ENCODE assay signal across 11 cellular contexts in the genomic region with DNA sequence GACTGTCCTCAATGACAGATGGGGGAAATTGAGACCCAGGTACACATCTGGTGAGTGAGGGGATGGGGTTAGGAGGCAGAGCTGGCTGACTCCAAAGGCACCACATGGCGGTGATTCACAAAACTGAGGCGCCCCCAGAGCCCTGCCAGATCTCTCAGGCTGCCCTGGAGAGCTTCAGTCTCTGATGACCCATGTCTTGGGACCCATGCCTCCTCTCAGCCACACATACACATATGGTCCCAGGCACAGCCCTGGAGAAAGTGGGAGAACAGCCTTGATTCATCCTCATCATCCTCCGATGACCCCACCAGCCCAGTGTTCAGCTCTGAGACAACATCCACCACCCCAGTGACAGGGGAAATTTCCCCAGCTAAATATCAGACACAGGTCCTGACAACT.
DNase-seq lines count a peak whose midpoint lies in the region; ATAC-seq and TF ChIP-seq lines count a peak whose summit lies in the region.
"Had no signal": no experiment of that assay in that cellular context is flagged by ENCODE, and none has a peak within 500 bp of the region (broad histone marks: within the 10 kb centered on the region; RNA-seq: fewer than 3 reads in every experiment).

No MANE protein-coding gene starts in this region.

- in situ Hi-C loops in Panc1 (cut with HindIII; ENCODE audit: low pct_unique_long_range_greater_than_20kb, low sequenced_read_pairs), result no loop called here

- 95% methylated on average over 3 of the region's 3 CpGs for WGBS in hepatocyte (ENCODE audit: low lambda C conversion rate, missing lambda C conversion rate)
- WGBS in thyroid gland, 2 donors, result 87 to 98% methylated on average over 3 of the region's 3 CpGs

- no peak for DNase-seq in Caco-2
- no peak for DNase-seq in Panc1 (ENCODE audit: low read depth, low spot score)
- DNase-seq in hepatocyte (ENCODE audit: low spot score), result no peak
- DNase-seq in omental fat pad (ENCODE audit: low spot score), result peak; percentile 18
- no peak for DNase-seq in NCI-H2081 (lab: John Stamatoyannopoulos, UW)
- no peak for DNase-seq in Peyer's patch
- no peak for DNase-seq in GDM1 (lab: John Stamatoyannopoulos, UW)
- no peak for DNase-seq in thyroid gland
- DNase-seq: SIG-M5 had no signal

- H3K36me3 Mint-ChIP-seq in Caco-2 (ENCODE audit: insufficient read depth, unreplicated experiment), result no peaks in the 10 kb centered on the region

- peak overlapping the region; percentile 61 for H3K27ac Mint-ChIP-seq in Caco-2 (ENCODE audit: unreplicated experiment)

- H3K4me3 Mint-ChIP-seq in Caco-2 (ENCODE audit: unreplicated experiment), result no peak overlapping the region

- H4K20me1 ChIP-seq in hepatocyte (ENCODE audit: insufficient read depth, poor library complexity, severe bottlenecking), result no peaks in the 10 kb centered on the region

- H3K27me3 Mint-ChIP-seq in Caco-2 (ENCODE audit: insufficient read depth, unreplicated experiment), result no peaks in the 10 kb centered on the region

- no peak; the same call in 1 of the 2 replicates for ATAC-seq in Panc1
- no peak for ATAC-seq in omental fat pad (ENCODE audit: low FRiP score)
- ATAC-seq: HCT116 had no signal

- H3K27ac ChIP-seq in Panc1 (ENCODE audit: low read length), result peak overlapping the region; percentile 75
- H3K27ac ChIP-seq in hepatocyte, result peak overlapping the region; percentile 93
- no peak overlapping the region for H3K27ac ChIP-seq in Peyer's patch
- no peak overlapping the region for H3K27ac ChIP-seq in thyroid gland
- H3K27ac ChIP-seq: GM23248 had no signal

- POLR2A ChIA-PET in Caco-2 (lab: Charles Lee) (no interaction called here), Panc1 (lab: Charles Lee) (no interaction called here)

- H3K9me3 ChIP-seq in Caco-2, result no peaks in the 10 kb centered on the region
- no peaks in the 10 kb centered on the region for H3K9me3 ChIP-seq in Panc1 (ENCODE audit: control insufficient read depth, insufficient read depth, low read depth, low read length)
- no peaks in the 10 kb centered on the region for H3K9me3 ChIP-seq in hepatocyte (ENCODE audit: low read depth)
- H3K9me3 ChIP-seq in Peyer's patch, result no peaks in the 10 kb centered on the region
- no peaks in the 10 kb centered on the region for H3K9me3 ChIP-seq in thyroid gland

- H3K9me2 ChIP-seq in hepatocyte (replicated peaks; ENCODE audit: insufficient read depth), result no peaks in the 10 kb centered on the region

- H3K4me3 ChIP-seq in Caco-2 (ENCODE audit: low read depth, low read length), result no peak overlapping the region
- H3K4me3 ChIP-seq in Panc1 (ENCODE audit: low read depth in 2 of 2, low read length in 2 of 2), result no peak overlapping the region
- H3K4me3 ChIP-seq in hepatocyte, result no peak overlapping the region
- no peak overlapping the region for H3K4me3 ChIP-seq in Peyer's patch
- H3K4me3 ChIP-seq in thyroid gland (replicated peaks in 1 of 3), result no peak overlapping the region
- H3K4me3 ChIP-seq: GM23248 had no signal

- CTCF ChIA-PET in Caco-2 (lab: Charles Lee) (no interaction called here), Panc1 (lab: Charles Lee) (no interaction called here)

- BruUV-seq in Caco-2 (replicated peaks; lab: Mats Ljungman, UMichigan) (no TSS peak), Panc1 (replicated peaks; lab: Mats Ljungman, UMichigan) (no TSS peak)

- no peak for TF ChIP-seq CTCF in Caco-2 (IDR thresholded peaks at IDR 0.05; ENCODE audit: insufficient read depth in 1 of 2, low read depth in 1 of 2, low read length in 1 of 2, severe bottlenecking in 1 of 2, unreplicated experiment in 1 of 2)
- no peak for TF ChIP-seq CTCF in Panc1 (IDR thresholded peaks at IDR 0.05)
- no peak for TF ChIP-seq CTCF in hepatocyte (IDR thresholded peaks at IDR 0.05; ENCODE audit: poor library complexity)
- no peak for TF ChIP-seq CTCF in omental fat pad (IDR thresholded peaks at IDR 0.05)
- TF ChIP-seq CTCF in Peyer's patch (IDR thresholded peaks at IDR 0.05), result no peak
- no peak for TF ChIP-seq CTCF in thyroid gland (IDR thresholded peaks at IDR 0.05)

- intact Hi-C loops in Caco-2 (cut with micrococcal nuclease; ENCODE audit: unreplicated experiment), result loop anchor here (1.0 to 10.0 kb wide), 5 partner anchors 62 to 515 kb away; no protein-coding TSS in a partner anchor
- intact Hi-C loops in Panc1 (cut with micrococcal nuclease; ENCODE audit: unreplicated experiment), result no loop called here
- intact Hi-C loops in thyroid gland (cut with DNase I), result no loop called here

- H3K36me3 ChIP-seq in Caco-2 (ENCODE audit: control insufficient read depth, insufficient read depth, low read length), result no peaks in the 10 kb centered on the region
- H3K36me3 ChIP-seq in Panc1 (ENCODE audit: control insufficient read depth, insufficient read depth, low read length), result no peaks in the 10 kb centered on the region
- H3K36me3 ChIP-seq in hepatocyte (replicated peaks; ENCODE audit: insufficient read depth, low read depth), result no peaks in the 10 kb centered on the region
- no peaks in the 10 kb centered on the region for H3K36me3 ChIP-seq in Peyer's patch
- no peaks in the 10 kb centered on the region for H3K36me3 ChIP-seq in thyroid gland

- peaks cover 31% of the 10 kb centered on the region for H3K4me1 Mint-ChIP-seq in Caco-2 (ENCODE audit: low read depth, unreplicated experiment)

- no peak overlapping the region for H2AFZ ChIP-seq in hepatocyte
- H2AFZ ChIP-seq: GM23248 had no signal

- peaks cover 43% of the 10 kb centered on the region for H3K4me1 ChIP-seq in Caco-2
- peaks cover 42% of the 10 kb centered on the region for H3K4me1 ChIP-seq in Panc1 (ENCODE audit: control insufficient read depth, insufficient read depth, low read length)
- H3K4me1 ChIP-seq in hepatocyte (ENCODE audit: insufficient read depth), result peaks cover 45% of the 10 kb centered on the region
- H3K4me1 ChIP-seq in Peyer's patch, result no peaks in the 10 kb centered on the region
- H3K4me1 ChIP-seq in thyroid gland, result peaks cover 0 to 21% of the 10 kb centered on the region in 2 donors

- H3K79me2 ChIP-seq in hepatocyte, result no peaks in the 10 kb centered on the region

- H3K27me3 ChIP-seq in Caco-2 (replicated peaks; ENCODE audit: control insufficient read depth, insufficient read depth, low read length) (no peaks in the 10 kb centered on the region), Panc1 (ENCODE audit: control insufficient read depth, insufficient read depth, low read length) (no peaks in the 10 kb centered on the region), hepatocyte (no peaks in the 10 kb centered on the region), Peyer's patch (no peaks in the 10 kb centered on the region), thyroid gland (no peaks in the 10 kb centered on the region)

- no peak overlapping the region for H3K4me2 ChIP-seq in hepatocyte

- H3K9me3 Mint-ChIP-seq in Caco-2 (ENCODE audit: unreplicated experiment), result peaks cover 9% of the 10 kb centered on the region

- TF ChIP-seq POLR2A in Peyer's patch (IDR thresholded peaks at IDR 0.05) (no peak), thyroid gland (IDR thresholded peaks at IDR 0.05) (no peak)

Comparison
In these comparisons a context has a peak if more than half of its experiments do, and no peak if none do; other contexts are left out.
1. H3K27ac ChIP-seq: peak in Panc1 (single experiment) and hepatocyte (single experiment); none in Peyer's patch (0 of 4) and thyroid gland (0 of 3).